ENCODE assay signal across 29 cellular contexts in the genomic region with DNA sequence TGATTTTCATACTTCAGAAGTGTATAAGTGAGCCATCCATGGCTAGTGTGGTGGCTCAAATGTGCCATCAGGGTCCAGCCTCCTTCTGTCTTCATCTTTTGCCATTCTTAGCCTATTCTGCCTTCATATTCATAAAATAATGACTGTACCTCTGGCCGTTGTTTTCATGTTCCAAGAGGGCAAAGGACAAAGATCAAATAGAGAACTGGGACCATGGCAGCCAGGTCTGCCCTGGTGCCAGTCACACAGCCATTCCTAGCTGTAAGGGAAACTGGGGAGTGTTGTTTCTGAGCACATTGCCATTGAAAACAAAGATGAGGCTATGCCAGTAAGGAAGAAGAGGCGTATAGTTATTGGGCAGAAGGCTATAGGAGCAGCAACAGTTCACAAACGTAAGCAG.
"Had no signal": no experiment of that assay in that cellular context is flagged by ENCODE, and none has a peak within 500 bp of the region (broad histone marks: within the 10 kb centered on the region; RNA-seq: fewer than 3 reads in every experiment).

No MANE protein-coding gene starts in this region.

- H3K27me3 Mint-ChIP-seq: dendritic cell treated with granulocyte-macrophage colony-stimulating factor and Interleukin-4, amounts not matched to agents 40 ng/mL and 50 ng/mL, for 4 days; effector memory CD8-positive, alpha-beta T cell had no signal

- H3K27me3 ChIP-seq: colonic mucosa, esophagus muscularis mucosa, esophagus squamous epithelium, foreskin keratinocyte, gastrocnemius medialis, gastroesophageal sphincter, heart left ventricle, heart right ventricle had no signal

- H3K4me1 Mint-ChIP-seq: endodermal cell had no signal

- H3K4me3 ChIP-seq: colonic mucosa, coronary artery, dorsolateral prefrontal cortex, esophagus muscularis mucosa, esophagus squamous epithelium, gastrocnemius medialis, gastroesophageal sphincter, heart left ventricle, heart right ventricle had no signal

- H3K27ac Mint-ChIP-seq: dendritic cell treated with granulocyte-macrophage colony-stimulating factor and Interleukin-4, amounts not matched to agents 40 ng/mL and 50 ng/mL, for 4 days; effector memory CD8-positive, alpha-beta T cell; endodermal cell had no signal

- H3K9me3 Mint-ChIP-seq: dendritic cell treated with granulocyte-macrophage colony-stimulating factor and Interleukin-4, amounts not matched to agents 40 ng/mL and 50 ng/mL, for 4 days; endodermal cell had no signal

- H3K36me3 ChIP-seq: colonic mucosa, esophagus muscularis mucosa, esophagus squamous epithelium, gastrocnemius medialis, gastroesophageal sphincter, heart left ventricle, heart right ventricle had no signal

- FAIRE-seq: colon, endometrium, endothelial cell of umbilical vein, frontal cortex had no signal

- H3K9me3 ChIP-seq: colonic mucosa, esophagus muscularis mucosa, esophagus squamous epithelium, gastrocnemius medialis, gastroesophageal sphincter, heart left ventricle, heart right ventricle had no signal

- H3K27ac ChIP-seq: colonic mucosa, coronary artery, dorsolateral prefrontal cortex, epithelial cell of prostate, esophagus muscularis mucosa, esophagus squamous epithelium, foreskin keratinocyte, gastrocnemius medialis, gastroesophageal sphincter, heart left ventricle, heart right ventricle had no signal

- H3K4me3 Mint-ChIP-seq: dendritic cell treated with granulocyte-macrophage colony-stimulating factor and Interleukin-4, amounts not matched to agents 40 ng/mL and 50 ng/mL, for 4 days; effector memory CD8-positive, alpha-beta T cell; endodermal cell had no signal

- H3K4me1 ChIP-seq: colonic mucosa, esophagus muscularis mucosa, foreskin keratinocyte, gastrocnemius medialis, gastroesophageal sphincter, heart left ventricle, heart right ventricle had no signal

- ATAC-seq: effector memory CD8-positive, alpha-beta T cell; esophagus mucosa; foreskin keratinocyte; gastrocnemius medialis; gastroesophageal sphincter; heart left ventricle; heart right ventricle had no signal

- DNase-seq: colonic mucosa; cortex of kidney; dermis blood vessel endothelial cell; dorsolateral prefrontal cortex; effector CD4-positive, alpha-beta T cell; effector CD8-positive, alpha-beta T cell; effector memory CD4-positive, alpha-beta T cell; effector memory CD8-positive, alpha-beta T cell; endodermal cell; erythroblast; esophagus squamous epithelium; foreskin fibroblast; foreskin keratinocyte; foreskin melanocyte; gastrocnemius medialis; glutamatergic neuron; head of caudate nucleus; heart left ventricle; heart right ventricle had no signal
